9 cellular contexts compared by ENCODE assay signal in the genomic region with DNA sequence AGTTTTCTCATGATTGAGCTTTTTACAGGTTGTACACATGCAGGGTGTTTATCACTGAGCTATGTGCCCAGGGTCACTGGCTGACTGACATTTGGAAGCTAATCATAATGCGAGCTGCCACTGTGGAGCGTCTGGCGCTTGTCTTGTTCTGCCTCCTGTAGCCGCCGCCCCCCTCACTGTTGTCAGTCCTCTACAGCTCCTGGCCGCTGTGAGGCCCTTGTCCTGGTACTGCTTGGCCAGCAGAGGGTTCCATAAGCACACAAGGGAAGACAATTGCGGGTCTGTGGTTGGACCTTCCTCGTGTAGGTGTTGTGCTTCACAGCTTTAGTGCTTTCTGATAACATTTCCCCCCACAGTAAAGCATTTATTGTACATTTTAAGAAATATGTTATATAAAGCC.
DNase-seq lines count a peak whose midpoint lies in the region; TF ChIP-seq lines count a peak whose summit lies in the region.
"Had no signal": no experiment of that assay in that cellular context is flagged by ENCODE, and none has a peak within 500 bp of the region (broad histone marks: within the 10 kb centered on the region; RNA-seq: fewer than 3 reads in every experiment).

No MANE protein-coding gene starts in this region.

- CTCF ChIA-PET in OCI-LY7 (lab: Charles Lee; ENCODE audit: unreplicated experiment) = no interaction called here

- no peaks in the 10 kb centered on the region for H3K9me2 ChIP-seq in OCI-LY7 (ENCODE audit: insufficient read depth, low read length)

- no peaks in the 10 kb centered on the region for H3K9me3 Mint-ChIP-seq in HFFc6

- no peak overlapping the region for H3K4me2 ChIP-seq in OCI-LY7 (ENCODE audit: low read length)

- DNase-seq in A172 (ENCODE audit: low spot score) (peak; percentile 30), HFFc6 (peak; percentile 6), anterior cingulate cortex (lab: John Stamatoyannopoulos, UW) (peak in 45 of 58 donors; percentile 4 to 77 (median 40)), iPS DF 19.7 (ENCODE audit: low read depth, low spot score) (peak; percentile 56), thyroid gland (peak; percentile 64 to 65), activated gamma-delta T cell (lab: John Stamatoyannopoulos, UW) (no peak), OCI-LY7 (ENCODE audit: low spot score) (no peak)
- no peak for DNase-seq in activated effector memory CD4-positive, alpha-beta T cell treated with Interleukin-2 at 50 U/mL for 16 hours

- H2AFZ ChIP-seq in OCI-LY7 (ENCODE audit: low read length) = no peak overlapping the region

- H3K4me1 ChIP-seq in thyroid gland = no peaks in the 10 kb centered on the region
- H3K4me1 ChIP-seq in OCI-LY7 (ENCODE audit: insufficient read depth, low read length, poor library complexity, severe bottlenecking) = no peaks in the 10 kb centered on the region

- H3K4me3 ChIP-seq in thyroid gland (replicated peaks in 1 of 3) (no peak overlapping the region), OCI-LY7 (ENCODE audit: low read depth, low read length, poor library complexity, severe bottlenecking) (no peak overlapping the region)
- H3K4me3 ChIP-seq: ovary had no signal

- no peaks in the 10 kb centered on the region for H4K20me1 ChIP-seq in OCI-LY7 (ENCODE audit: insufficient read depth, low read length)

- H3K27me3 ChIP-seq in thyroid gland = no peaks in the 10 kb centered on the region
- H3K27me3 ChIP-seq: ovary had no signal

- no peak for TF ChIP-seq POLR2A in thyroid gland (IDR thresholded peaks at IDR 0.05)

- POLR2A ChIA-PET in OCI-LY7 (lab: Charles Lee) = interaction anchor here (0.5 to 1.0 kb wide), 2 partner anchors 123 to 278 kb away, joined by 3 to 6 read pairs; no protein-coding TSS in a partner anchor

- no peak overlapping the region for H3K4me3 Mint-ChIP-seq in HFFc6

- WGBS in thyroid gland, 2 donors = 50 to 56% methylated on average over 8 of the region's 8 CpGs

- intact Hi-C loops in thyroid gland (cut with DNase I) = no loop called here
- intact Hi-C loops in OCI-LY7 (cut with micrococcal nuclease; ENCODE audit: unreplicated experiment) = no loop called here

- H3K27ac Mint-ChIP-seq in HFFc6 = no peak overlapping the region

- no peaks in the 10 kb centered on the region; the same call in 1 of the 2 replicates for H3K27me3 Mint-ChIP-seq in HFFc6 (ENCODE audit: insufficient read depth)

- no peaks in the 10 kb centered on the region for H3K79me2 ChIP-seq in OCI-LY7 (ENCODE audit: insufficient read depth, low read depth, low read length)

- H3K36me3 ChIP-seq in thyroid gland (peaks cover 4 to 15% of the 10 kb centered on the region in 2 donors), OCI-LY7 (ENCODE audit: insufficient read depth, low read length) (peaks cover 96% of the 10 kb centered on the region)
- H3K36me3 ChIP-seq: ovary had no signal

- TF ChIP-seq CTCF in HFFc6 (IDR thresholded peaks at IDR 0.05) = peak; percentile 42
- TF ChIP-seq CTCF in thyroid gland (IDR thresholded peaks at IDR 0.05) = peak in 5 of 6 experiments; percentile 19 to 43 (median 36)
- no peak for TF ChIP-seq CTCF in OCI-LY7 (conservative IDR thresholded peaks at IDR 0.05; ENCODE audit: low read length)

- peaks cover 19% of the 10 kb centered on the region for H3K36me3 Mint-ChIP-seq in HFFc6 (ENCODE audit: low read depth)

- H3K4me1 Mint-ChIP-seq in HFFc6 (ENCODE audit: low read depth) = no peaks in the 10 kb centered on the region

- H3K27ac ChIP-seq in thyroid gland = no peak overlapping the region
- no peak overlapping the region for H3K27ac ChIP-seq in OCI-LY7 (ENCODE audit: low read depth, low read length, poor library complexity, severe bottlenecking)
- H3K27ac ChIP-seq: ovary had no signal

- no TSS peak for BruUV-seq in OCI-LY7 (replicated peaks; lab: Mats Ljungman, UMichigan)

- no peaks in the 10 kb centered on the region for H3K9me3 ChIP-seq in thyroid gland
- 0 out of 2 replicates have a peak, but pooled peaks cover 5% of the 10 kb centered on the region for H3K9me3 ChIP-seq in OCI-LY7 (ENCODE audit: low read length)

Comparison
In these comparisons a context has a peak if more than half of its experiments do, and no peak if none do; other contexts are left out.
1. DNase-seq: peak in A172 (single experiment), HFFc6 (single experiment), anterior cingulate cortex (45 of 58), iPS DF 19.7 (single experiment) and thyroid gland (2 of 2); none in activated gamma-delta T cell (single experiment), activated effector memory CD4-positive, alpha-beta T cell treated with Interleukin-2 at 50 U/mL for 16 hours (single experiment) and OCI-LY7 (single experiment).